ENCODE assay signal across 16 cellular contexts in the genomic region with DNA sequence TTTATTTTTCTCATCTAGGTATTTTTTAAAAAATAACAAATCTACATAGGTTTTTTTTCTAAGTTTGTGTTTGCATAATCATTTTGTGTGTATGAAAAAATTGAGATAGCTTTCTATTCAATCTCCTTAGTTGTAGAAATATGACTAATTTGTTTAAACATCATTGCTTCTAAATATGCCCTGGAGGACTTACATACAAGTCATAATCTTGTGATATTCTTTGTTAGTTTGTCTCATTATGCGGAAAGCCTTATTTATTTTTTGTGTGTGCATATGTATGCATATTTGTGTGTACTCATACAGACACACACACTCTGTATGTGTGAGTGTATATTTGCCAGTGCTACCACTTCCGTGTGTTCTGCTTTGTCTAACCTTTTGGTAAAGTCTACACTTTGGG.
DNase-seq lines count a peak whose midpoint lies in the region; ATAC-seq, FAIRE-seq and TF ChIP-seq lines count a peak whose summit lies in the region.
"Had no signal": no experiment of that assay in that cellular context is flagged by ENCODE, and none has a peak within 500 bp of the region (broad histone marks: within the 10 kb centered on the region; RNA-seq: fewer than 3 reads in every experiment).

No MANE protein-coding gene starts in this region.

- DNase-seq in HL-60 (ENCODE audit: low read depth in 1 of 2, low spot score in 1 of 2): no peak
- DNase-seq in astrocyte (ENCODE audit: low read depth): no peak
- no peak for DNase-seq in keratinocyte (ENCODE audit: low read depth, low spot score)
- no peak for DNase-seq in psoas muscle
- no peak for DNase-seq in activated CD4-positive, alpha-beta T cell treated with anti-CD3 and anti-CD28 coated beads, Interleukin-2, amount 50 U/mL, for 1 hour
- no peak for DNase-seq in foreskin fibroblast
- DNase-seq in type B pancreatic cell (ENCODE audit: extremely low spot score, unreplicated experiment): no peak
- no peak for DNase-seq in NCI-H2081 (lab: John Stamatoyannopoulos, UW)
- DNase-seq: BE2C; CD4-positive, alpha-beta memory T cell; DND-41; NCI-H2029; NCI-H524; NK-92 treated with Interleukin-12 subunit alpha and Interleukin-12 subunit beta, amount 100 ng/mL, for 24 hours; SHP77 had no signal

- dilution Hi-C loops in keratinocyte (cut with MboI; ENCODE audit: extremely low pct_ligation_motif_present, low sequenced_read_pairs): no loop called here

- H3K79me2 ChIP-seq in astrocyte (ENCODE audit: insufficient read depth, low read length) (peaks cover 89% of the 10 kb centered on the region), keratinocyte (ENCODE audit: control insufficient read depth, insufficient read depth, low read length) (peaks cover 71% of the 10 kb centered on the region)

- 89 to 96% (median 93%) methylated on average over 2 of the region's 2 CpGs for WGBS in psoas muscle, 3 donors

- ATAC-seq in psoas muscle: no peak

- H3K27me3 Mint-ChIP-seq in astrocyte (ENCODE audit: low read depth, unreplicated experiment) (no peaks in the 10 kb centered on the region), type B pancreatic cell (no peaks in the 10 kb centered on the region)
- H3K27me3 Mint-ChIP-seq: CD4-positive, alpha-beta memory T cell had no signal

- H3K9me3 ChIP-seq in astrocyte (ENCODE audit: insufficient read depth, low read depth, low read length) (no peaks in the 10 kb centered on the region), keratinocyte (ENCODE audit: control insufficient read depth, low read depth, low read length) (no peaks in the 10 kb centered on the region), psoas muscle (no peaks in the 10 kb centered on the region)
- H3K9me3 ChIP-seq: BE2C had no signal

- H3K4me1 Mint-ChIP-seq in astrocyte (ENCODE audit: low read depth, unreplicated experiment): peaks cover 85% of the 10 kb centered on the region
- peaks cover 67% of the 10 kb centered on the region for H3K4me1 Mint-ChIP-seq in type B pancreatic cell (ENCODE audit: unreplicated experiment)

- H3K27ac ChIP-seq in HL-60 (replicated peaks) (peak overlapping the region; percentile 31), astrocyte (ENCODE audit: low read depth, low read length) (peak overlapping the region; percentile 93), keratinocyte (ENCODE audit: control insufficient read depth, insufficient read depth, low read length) (peak overlapping the region; percentile 13), psoas muscle (peak overlapping the region; percentile 91)

- H4K20me1 ChIP-seq in astrocyte (ENCODE audit: insufficient read depth, low read length) (peaks cover 9% of the 10 kb centered on the region), keratinocyte (ENCODE audit: control insufficient read depth, extremely low read depth, insufficient read depth, low read length) (no peaks in the 10 kb centered on the region)

- H3K9me1 ChIP-seq in keratinocyte (ENCODE audit: control insufficient read depth, extremely low read depth, insufficient read depth, low read length): no peaks in the 10 kb centered on the region

- peaks cover 8% of the 10 kb centered on the region for H3K36me3 ChIP-seq in astrocyte (ENCODE audit: insufficient read depth, low read length)
- H3K36me3 ChIP-seq in keratinocyte (ENCODE audit: control insufficient read depth in 2 of 2, extremely low read depth in 1 of 2, insufficient read depth in 2 of 2, low read length in 2 of 2): no peaks in the 10 kb centered on the region
- H3K36me3 ChIP-seq in psoas muscle (ENCODE audit: insufficient read depth in 1 of 2, low read depth in 1 of 2): no peaks in the 10 kb centered on the region
- H3K36me3 ChIP-seq: BE2C had no signal

- H3K36me3 Mint-ChIP-seq in astrocyte (ENCODE audit: low read depth, unreplicated experiment) (peaks cover 22% of the 10 kb centered on the region), type B pancreatic cell (peaks cover 17% of the 10 kb centered on the region)

- H3K4me1 ChIP-seq in astrocyte (ENCODE audit: insufficient read depth, low read length) (peaks cover 61% of the 10 kb centered on the region), keratinocyte (ENCODE audit: control insufficient read depth, extremely low read depth, insufficient read depth, low read length) (peaks cover 52% of the 10 kb centered on the region), psoas muscle (peaks cover 74% of the 10 kb centered on the region)

- no peak overlapping the region for H3K4me3 ChIP-seq in HL-60 (replicated peaks; ENCODE audit: insufficient read depth, low read length)
- H3K4me3 ChIP-seq in astrocyte (ENCODE audit: insufficient read depth, low read depth, low read length): no peak overlapping the region
- H3K4me3 ChIP-seq in keratinocyte (ENCODE audit: control insufficient read depth in 2 of 3, extremely low read depth in 1 of 3, insufficient read depth in 2 of 3, low read depth in 1 of 3, low read length in 3 of 3): no peak overlapping the region
- H3K4me3 ChIP-seq in psoas muscle: no peak overlapping the region
- no peak overlapping the region for H3K4me3 ChIP-seq in foreskin fibroblast (ENCODE audit: low read depth in 1 of 2, low read length in 2 of 2)

- TF ChIP-seq CTCF in HL-60 (IDR thresholded peaks at IDR 0.05; ENCODE audit: insufficient read depth, low read length) (no peak), astrocyte (IDR thresholded peaks at IDR 0.05; ENCODE audit: insufficient read depth, low read depth, low read length) (no peak), keratinocyte (optimal IDR thresholded peaks at IDR 0.05 in 1 of 3, IDR thresholded peaks at IDR 0.05 in 1 of 3, conservative IDR thresholded peaks at IDR 0.05 in 1 of 3; ENCODE audit: extremely low read depth in 1 of 3, insufficient read depth in 2 of 3, low read length in 3 of 3) (no peak), psoas muscle (IDR thresholded peaks at IDR 0.05) (no peak), foreskin fibroblast (IDR thresholded peaks at IDR 0.05; ENCODE audit: low read depth, low read length) (no peak), type B pancreatic cell (conservative IDR thresholded peaks at IDR 0.05) (no peak)

- no peaks in the 10 kb centered on the region for H3K27me3 ChIP-seq in HL-60 (ENCODE audit: insufficient read depth, poor library complexity, severe bottlenecking)
- H3K27me3 ChIP-seq in astrocyte (ENCODE audit: insufficient read depth, low read length): no peaks in the 10 kb centered on the region
- no peaks in the 10 kb centered on the region for H3K27me3 ChIP-seq in keratinocyte (ENCODE audit: control insufficient read depth, extremely low read depth, insufficient read depth, low read length)
- no peaks in the 10 kb centered on the region for H3K27me3 ChIP-seq in psoas muscle (ENCODE audit: insufficient read depth in 3 of 3, low read length in 2 of 3)
- H3K27me3 ChIP-seq: BE2C had no signal

- no peak overlapping the region for H3K27ac Mint-ChIP-seq in astrocyte (ENCODE audit: unreplicated experiment)
- H3K27ac Mint-ChIP-seq in type B pancreatic cell: no peak overlapping the region
- H3K27ac Mint-ChIP-seq: CD4-positive, alpha-beta memory T cell had no signal

- H3K4me3 Mint-ChIP-seq in astrocyte (ENCODE audit: unreplicated experiment) (no peak overlapping the region), type B pancreatic cell (no peak overlapping the region)

- H2AFZ ChIP-seq in astrocyte (ENCODE audit: low read depth, low read length) (no peak overlapping the region), keratinocyte (ENCODE audit: control insufficient read depth, low read length) (no peak overlapping the region)

- H3K9ac ChIP-seq in astrocyte (ENCODE audit: low read length) (no peak overlapping the region), keratinocyte (ENCODE audit: control insufficient read depth, extremely low read depth, insufficient read depth, low read length) (no peak overlapping the region)

- H3K4me2 ChIP-seq in astrocyte (ENCODE audit: low read length): no peak overlapping the region
- H3K4me2 ChIP-seq in keratinocyte (ENCODE audit: control insufficient read depth, extremely low read depth, insufficient read depth, low read depth, low read length): no peak overlapping the region

- no peak for FAIRE-seq in astrocyte (lab: Jason Lieb, UNC)
- no peak for FAIRE-seq in keratinocyte (lab: Jason Lieb, UNC)
- FAIRE-seq: H1 had no signal

- intact Hi-C loops in psoas muscle (cut with DNase I): loop anchor here in 1 of 2 donors (2.0 to 5.0 kb wide), 3 partner anchors 14 to 109 kb away; no protein-coding TSS in a partner anchor

- H3K9me3 Mint-ChIP-seq in astrocyte (ENCODE audit: unreplicated experiment): peaks cover 1% of the 10 kb centered on the region
- peaks cover 4% of the 10 kb centered on the region for H3K9me3 Mint-ChIP-seq in type B pancreatic cell
- H3K9me3 Mint-ChIP-seq: CD4-positive, alpha-beta memory T cell had no signal

Comparison
In these comparisons a context has a peak if more than half of its experiments do, and no peak if none do; other contexts are left out.
1. H3K27ac ChIP-seq: peak in every context shown above with its lines; median percentile 93 in astrocyte; 91 in psoas muscle; 31 in HL-60; 13 in keratinocyte.